In genomic region chr11:78216021-78216420, GRCh38 we compare ENCODE assay signal across 28 cellular contexts.
"Had no signal": no experiment of that assay in that cellular context is flagged by ENCODE, and none has a peak within 500 bp of the region (broad histone marks: within the 10 kb centered on the region; RNA-seq: fewer than 3 reads in every experiment).

No MANE protein-coding gene starts in this region.

- H3K4me3 Mint-ChIP-seq: activated naive CD8-positive, alpha-beta T cell; natural killer cell treated with Interleukin-12 subunit alpha and Interleukin-12 subunit beta and Interleukin-15 and Interleukin-18, amount 100 ng/mL, for 72 hours; stimulated activated naive B cell treated with anti-CD40 and anti-IgM and Interleukin-4, amounts not matched to agents 10 μg/mL and 1 μg/mL and 100 μg/mL, for 72 hours; T-cell; T-helper 2 cell treated with Interferon-gamma antibody and Interleukin-4, amounts not matched to agents 5 μg/mL and 100 μg/mL, for 36 hours had no signal

- H3K4me1 ChIP-seq: body of pancreas, esophagus squamous epithelium, lower lobe of right lung, psoas muscle, stomach had no signal

- H3K27me3 Mint-ChIP-seq: activated naive CD8-positive, alpha-beta T cell; natural killer cell treated with Interleukin-12 subunit alpha and Interleukin-12 subunit beta and Interleukin-15 and Interleukin-18, amount 100 ng/mL, for 72 hours; stimulated activated naive B cell treated with anti-CD40 and anti-IgM and Interleukin-4, amounts not matched to agents 10 μg/mL and 1 μg/mL and 100 μg/mL, for 72 hours; T-cell had no signal

- H3K27ac ChIP-seq: body of pancreas, esophagus squamous epithelium, heart right ventricle, lower lobe of right lung, ovary, psoas muscle, stomach, WERI-Rb-1 had no signal

- H3K36me3 Mint-ChIP-seq: natural killer cell treated with Interleukin-12 subunit alpha and Interleukin-12 subunit beta and Interleukin-15 and Interleukin-18, amount 100 ng/mL, for 72 hours had no signal

- ATAC-seq: activated CD4-positive, CD25-positive, alpha-beta regulatory T cell treated with anti-CD3 and anti-CD28 coated beads, Interleukin-2, amount 50 U/mL, for 24 hours; body of pancreas; heart right ventricle; left lobe of liver; lower lobe of right lung; natural killer cell treated with Interleukin-12 subunit alpha and Interleukin-12 subunit beta and Interleukin-15 and Interleukin-18, amount 100 ng/mL, for 72 hours; psoas muscle; stimulated activated naive B cell treated with anti-CD40 and anti-IgM and Interleukin-4, amounts not matched to agents 10 μg/mL and 1 μg/mL and 100 μg/mL, for 72 hours; T-cell had no signal

- H3K9me3 ChIP-seq: body of pancreas, esophagus squamous epithelium, heart right ventricle, lower lobe of right lung, mucosa of descending colon, ovary, psoas muscle, stomach, tibial artery had no signal

- H3K36me3 ChIP-seq: ovary had no signal

- H3K27ac Mint-ChIP-seq: activated naive CD8-positive, alpha-beta T cell; natural killer cell treated with Interleukin-12 subunit alpha and Interleukin-12 subunit beta and Interleukin-15 and Interleukin-18, amount 100 ng/mL, for 72 hours; stimulated activated naive B cell treated with anti-CD40 and anti-IgM and Interleukin-4, amounts not matched to agents 10 μg/mL and 1 μg/mL and 100 μg/mL, for 72 hours; T-cell; T-helper 2 cell treated with Interferon-gamma antibody and Interleukin-4, amounts not matched to agents 5 μg/mL and 100 μg/mL, for 36 hours had no signal

- DNase-seq: activated CD4-positive, alpha-beta T cell treated with anti-CD3 and anti-CD28 coated beads for 48 hours; activated CD4-positive, alpha-beta T cell treated with anti-CD3 and anti-CD28 coated beads, Interleukin-2, amount 50 U/mL, for 48 hours; anterior cingulate cortex; body of pancreas; dermis blood vessel endothelial cell; effector CD4-positive, alpha-beta T cell; esophagus squamous epithelium; foreskin melanocyte; heart right ventricle; kidney glomerular epithelial cell; lower lobe of right lung; mesenchymal stem cell; mucosa of descending colon; psoas muscle; stimulated activated CD4-positive, alpha-beta T cell treated with anti-CD3 and anti-CD28 coated beads, Interleukin-15, amount 100 ng/mL, for 24 hours; stimulated activated CD4-positive, alpha-beta T cell treated with anti-CD3 and anti-CD28 coated beads, Interleukin-2, amount 100 ng/mL, for 24 hours; stimulated activated naive B cell treated with anti-CD40 and anti-IgM and Interleukin-4, amounts not matched to agents 10 μg/mL and 1 μg/mL and 100 μg/mL, for 72 hours; stomach; WERI-Rb-1 had no signal

- H3K4me3 ChIP-seq: body of pancreas, esophagus squamous epithelium, heart right ventricle, lower lobe of right lung, mucosa of descending colon, ovary, psoas muscle, smooth muscle cell, stomach, tibial artery had no signal

- H3K27me3 ChIP-seq: body of pancreas, esophagus squamous epithelium, heart right ventricle, ovary, stomach, tibial artery had no signal

- H3K9me3 Mint-ChIP-seq: natural killer cell treated with Interleukin-12 subunit alpha and Interleukin-12 subunit beta and Interleukin-15 and Interleukin-18, amount 100 ng/mL, for 72 hours; stimulated activated naive B cell treated with anti-CD40 and anti-IgM and Interleukin-4, amounts not matched to agents 10 μg/mL and 1 μg/mL and 100 μg/mL, for 72 hours; T-cell; T-helper 2 cell treated with Interferon-gamma antibody and Interleukin-4, amounts not matched to agents 5 μg/mL and 100 μg/mL, for 36 hours had no signal
